Comparison of ENCODE assay signal across 30 cellular contexts in the genomic region with DNA sequence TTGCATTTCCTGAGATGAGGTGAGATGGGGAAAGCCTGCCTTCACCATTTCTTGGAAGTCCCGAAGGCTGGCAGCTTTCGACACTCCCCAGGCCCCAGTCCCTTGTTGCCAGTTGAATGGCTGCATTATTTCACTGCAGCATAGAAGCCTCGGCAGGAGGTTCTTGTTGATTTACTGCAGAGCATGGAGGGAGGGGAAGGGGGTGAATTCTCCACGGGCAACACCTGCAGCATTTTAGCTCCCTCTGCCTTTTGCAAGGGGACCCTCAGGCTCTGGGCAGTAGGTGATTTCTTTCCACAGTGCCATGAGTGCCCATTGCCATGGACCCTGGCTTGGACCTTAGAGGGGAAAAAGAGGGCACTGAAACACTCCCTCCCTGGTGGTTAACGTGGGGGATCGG.
"Had no signal": no experiment of that assay in that cellular context is flagged by ENCODE, and none has a peak within 500 bp of the region (broad histone marks: within the 10 kb centered on the region; RNA-seq: fewer than 3 reads in every experiment).

No MANE protein-coding gene starts in this region.

- FAIRE-seq: kidney had no signal

- H3K79me2 ChIP-seq: hepatocyte had no signal

- ATAC-seq: activated CD4-positive, alpha-beta T cell treated with anti-CD3 and anti-CD28 coated beads for 36 hours; effector memory CD8-positive, alpha-beta T cell; gastroesophageal sphincter; left colon; naive thymus-derived CD4-positive, alpha-beta T cell; sciatic nerve; stimulated activated effector memory CD8-positive, alpha-beta T cell treated with anti-CD3 and anti-CD28 coated beads, Interleukin-12 subunit alpha, Interleukin-12 subunit beta, amount 100 ng/mL, for 72 hours; stimulated activated naive CD8-positive, alpha-beta T cell treated with anti-CD3 and anti-CD28 coated beads, Interleukin-15, amount 100 ng/mL, for 72 hours had no signal

- DNase-seq: activated CD4-positive, alpha-beta T cell treated with anti-CD3 and anti-CD28 coated beads for 36 hours; activated CD4-positive, CD25-positive, alpha-beta regulatory T cell; activated effector memory CD4-positive, alpha-beta T cell treated with Interleukin-2 at 50 U/mL for 16 hours; activated naive CD4-positive, alpha-beta T cell treated with Interleukin-2 at 50 U/mL for 16 hours; activated T-cell treated with anti-CD3 and anti-CD28 coated beads for 4 hours; cerebellar nuclear complex; dorsolateral prefrontal cortex; effector memory CD8-positive, alpha-beta T cell; immature natural killer cell; kidney; left colon; midbrain; naive thymus-derived CD4-positive, alpha-beta T cell; posterior cingulate gyrus; stimulated activated CD4-positive, alpha-beta T cell treated with anti-CD3 and anti-CD28 coated beads, Interleukin-4, amount 100 ng/mL, for 24 hours; stimulated activated naive CD8-positive, alpha-beta T cell treated with anti-CD3 and anti-CD28 coated beads, Interleukin-15, amount 100 ng/mL, for 72 hours; substantia nigra; T-helper 1 cell; upper lobe of left lung had no signal

- H3K9me3 ChIP-seq: gastroesophageal sphincter, upper lobe of left lung had no signal

- H3K4me2 ChIP-seq: hepatocyte had no signal

- H3K9me3 Mint-ChIP-seq: effector memory CD8-positive, alpha-beta T cell; immature natural killer cell; naive thymus-derived CD4-positive, alpha-beta T cell; stimulated activated effector memory CD8-positive, alpha-beta T cell treated with anti-CD3 and anti-CD28 coated beads, Interleukin-12 subunit alpha, Interleukin-12 subunit beta, amount 100 ng/mL, for 72 hours; stimulated activated naive CD8-positive, alpha-beta T cell treated with anti-CD3 and anti-CD28 coated beads, Interleukin-15, amount 100 ng/mL, for 72 hours; T-helper 2 cell treated with Interferon-gamma antibody and Interleukin-4, amounts not matched to agents 5 μg/mL and 100 μg/mL, for 36 hours had no signal

- H3K4me3 Mint-ChIP-seq: activated CD4-positive, alpha-beta T cell treated with anti-CD3 and anti-CD28 coated beads for 36 hours; activated naive CD8-positive, alpha-beta T cell; brain; effector memory CD8-positive, alpha-beta T cell; immature natural killer cell; naive thymus-derived CD4-positive, alpha-beta T cell; neural crest cell; stimulated activated effector memory CD8-positive, alpha-beta T cell treated with anti-CD3 and anti-CD28 coated beads, Interleukin-12 subunit alpha, Interleukin-12 subunit beta, amount 100 ng/mL, for 72 hours; stimulated activated naive CD8-positive, alpha-beta T cell treated with anti-CD3 and anti-CD28 coated beads, Interleukin-15, amount 100 ng/mL, for 72 hours; T-helper 2 cell treated with Interferon-gamma antibody and Interleukin-4, amounts not matched to agents 5 μg/mL and 100 μg/mL, for 36 hours had no signal

- H3K4me3 ChIP-seq: cardiac muscle cell, coronary artery, dorsolateral prefrontal cortex, gastroesophageal sphincter, hepatocyte, skin epidermis, upper lobe of left lung had no signal

- H3K4me1 Mint-ChIP-seq: activated CD4-positive, alpha-beta T cell treated with anti-CD3 and anti-CD28 coated beads for 36 hours; brain; immature natural killer cell; naive thymus-derived CD4-positive, alpha-beta T cell; stimulated activated effector memory CD8-positive, alpha-beta T cell treated with anti-CD3 and anti-CD28 coated beads, Interleukin-12 subunit alpha, Interleukin-12 subunit beta, amount 100 ng/mL, for 72 hours; stimulated activated naive CD8-positive, alpha-beta T cell treated with anti-CD3 and anti-CD28 coated beads, Interleukin-15, amount 100 ng/mL, for 72 hours had no signal

- H3K27ac ChIP-seq: cardiac muscle cell, coronary artery, dorsolateral prefrontal cortex, gastroesophageal sphincter, hepatocyte, skin epidermis, upper lobe of left lung had no signal

- H2AFZ ChIP-seq: hepatocyte had no signal

- H3K27me3 ChIP-seq: cardiac muscle cell, gastroesophageal sphincter, hepatocyte, upper lobe of left lung had no signal

- H3K36me3 ChIP-seq: cardiac muscle cell, gastroesophageal sphincter, upper lobe of left lung had no signal

- H3K36me3 Mint-ChIP-seq: activated naive CD8-positive, alpha-beta T cell; brain; immature natural killer cell; naive thymus-derived CD4-positive, alpha-beta T cell; stimulated activated effector memory CD8-positive, alpha-beta T cell treated with anti-CD3 and anti-CD28 coated beads, Interleukin-12 subunit alpha, Interleukin-12 subunit beta, amount 100 ng/mL, for 72 hours had no signal

- H3K27me3 Mint-ChIP-seq: activated CD4-positive, alpha-beta T cell treated with anti-CD3 and anti-CD28 coated beads for 36 hours; activated naive CD8-positive, alpha-beta T cell; brain; effector memory CD8-positive, alpha-beta T cell; naive thymus-derived CD4-positive, alpha-beta T cell; stimulated activated naive CD8-positive, alpha-beta T cell treated with anti-CD3 and anti-CD28 coated beads, Interleukin-15, amount 100 ng/mL, for 72 hours had no signal

- H3K27ac Mint-ChIP-seq: activated CD4-positive, alpha-beta T cell treated with anti-CD3 and anti-CD28 coated beads for 36 hours; activated naive CD8-positive, alpha-beta T cell; effector memory CD8-positive, alpha-beta T cell; immature natural killer cell; naive thymus-derived CD4-positive, alpha-beta T cell; stimulated activated effector memory CD8-positive, alpha-beta T cell treated with anti-CD3 and anti-CD28 coated beads, Interleukin-12 subunit alpha, Interleukin-12 subunit beta, amount 100 ng/mL, for 72 hours; stimulated activated naive CD8-positive, alpha-beta T cell treated with anti-CD3 and anti-CD28 coated beads, Interleukin-15, amount 100 ng/mL, for 72 hours; T-helper 2 cell treated with Interferon-gamma antibody and Interleukin-4, amounts not matched to agents 5 μg/mL and 100 μg/mL, for 36 hours had no signal

- H3K4me1 ChIP-seq: gastroesophageal sphincter, upper lobe of left lung had no signal
